In the genomic region with DNA sequence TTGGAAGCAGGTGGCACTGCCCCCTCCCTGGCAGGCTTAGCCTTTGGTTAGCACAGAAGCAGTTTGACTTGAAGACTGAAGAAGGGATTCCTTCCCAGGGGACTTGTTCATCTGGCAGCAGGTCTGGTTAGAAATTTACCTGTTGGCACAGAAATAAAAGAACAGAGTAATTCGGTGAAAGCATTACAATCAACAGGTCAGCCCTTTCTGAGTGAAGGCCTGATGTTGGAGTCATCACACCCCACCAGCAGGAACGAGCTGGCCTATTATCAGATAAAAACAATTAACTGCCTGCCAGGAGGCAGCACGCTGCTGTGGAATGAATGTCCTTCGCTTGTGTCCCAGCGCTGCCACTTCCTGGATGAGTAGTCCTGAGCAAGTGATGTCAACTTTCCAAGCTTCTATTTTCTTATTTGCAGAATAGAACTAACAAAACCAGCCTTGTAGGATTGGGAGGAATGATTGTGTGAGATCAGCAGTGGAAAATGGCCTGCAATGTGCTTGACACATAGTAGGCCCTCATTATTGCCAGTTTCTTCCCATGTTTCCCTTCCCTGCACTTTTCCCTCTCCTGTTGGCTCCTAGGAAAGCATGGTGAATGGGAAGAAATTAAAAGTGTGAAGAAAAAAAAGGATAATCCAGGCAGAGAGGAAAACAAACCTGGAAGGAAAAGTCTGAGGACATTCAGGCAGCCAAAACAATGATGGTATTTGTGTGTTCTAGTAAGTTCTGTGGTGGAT, we compare ENCODE assay signal across 1 cellular context.
TF ChIP-seq lines count a peak whose summit lies in the region.

No MANE protein-coding gene starts in this region.

TF ChIP-seq in endothelial cell of umbilical vein, 7 proteins besides CTCF, POLR2A, EP300 and RAD21:
- TF ChIP-seq JUN (IDR thresholded peaks at IDR 0.05; ENCODE audit: borderline replicate concordance, insufficient read depth, insufficient read length, low read depth): no peak
- TF ChIP-seq, protein P1, sequence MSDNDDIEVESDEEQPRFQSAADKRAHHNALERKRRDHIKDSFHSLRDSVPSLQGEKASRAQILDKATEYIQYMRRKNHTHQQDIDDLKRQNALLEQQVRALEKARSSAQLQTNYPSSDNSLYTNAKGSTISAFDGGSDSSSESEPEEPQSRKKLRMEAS (IDR thresholded peaks at IDR 0.05; ENCODE audit: insufficient read depth, insufficient read length): no peak
- TF ChIP-seq GATA2 (IDR thresholded peaks at IDR 0.05; ENCODE audit: insufficient read depth, insufficient read length, low read depth, low read length): peak; percentile 67
- peak; percentile 39 for TF ChIP-seq FOS (IDR thresholded peaks at IDR 0.05; ENCODE audit: borderline replicate concordance, insufficient read depth, low read length)
- TF ChIP-seq MYC (IDR thresholded peaks at IDR 0.05; ENCODE audit: low read depth, low read length): no peak
- TF ChIP-seq POLR2AphosphoS5 (IDR thresholded peaks at IDR 0.05; ENCODE audit: insufficient read depth, low read depth, low read length): no peak
